ENCODE assay signal across 1 cellular context in the genomic region with DNA sequence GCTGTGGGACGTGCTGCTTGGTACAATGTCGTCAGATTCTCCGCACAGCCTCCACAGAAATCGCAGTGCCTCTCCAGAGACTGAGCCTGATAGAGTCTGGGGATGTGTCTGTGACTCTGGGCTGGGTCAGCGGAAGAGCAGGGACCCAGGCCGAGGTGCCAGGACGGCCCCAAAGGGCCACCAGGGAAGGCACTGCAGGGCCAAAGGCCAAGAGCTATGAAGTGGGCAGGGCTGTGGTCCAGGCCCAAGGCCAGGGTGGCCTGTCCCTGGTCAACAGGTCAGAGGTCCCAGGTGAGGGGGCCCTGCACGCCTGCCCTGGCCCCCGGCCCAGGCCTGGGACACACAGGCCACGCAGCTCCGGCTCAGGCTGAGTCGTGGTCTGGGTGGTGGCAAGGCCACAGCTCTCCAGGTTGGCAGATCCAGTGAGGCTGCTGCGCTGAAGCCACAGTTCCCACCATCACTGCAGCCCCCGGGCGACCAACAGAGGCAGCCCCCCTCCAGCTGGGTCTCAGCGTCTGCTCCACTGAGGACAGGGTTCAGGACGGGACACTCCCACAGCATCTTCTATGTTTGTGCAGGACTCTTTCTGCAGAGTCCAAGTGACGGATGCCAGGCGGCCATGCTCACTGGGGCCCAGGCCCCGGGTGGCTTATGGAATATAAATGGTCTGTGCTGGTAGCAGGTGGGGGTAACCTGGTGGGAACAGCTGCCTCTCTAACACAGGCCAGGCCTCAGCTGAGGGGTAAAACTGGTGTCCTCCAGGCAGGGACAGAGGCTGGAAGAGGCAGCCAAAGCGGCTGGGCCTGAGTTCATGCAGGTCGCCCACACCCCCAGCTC.
A peak's percentile ranks its signal among the peaks of the same experiment; 100 is the strongest.
TF ChIP-seq lines count a peak whose summit lies in the region.

No MANE protein-coding gene starts in this region.

TF ChIP-seq in HepG2, 621 proteins besides CTCF, POLR2A, EP300 and RAD21 (continued from another document and continues in another):
- TF ChIP-seq HNRNPL (IDR thresholded peaks at IDR 0.05; ENCODE audit: low read depth, low read length) (peak; percentile 84; the same call in 1 of the 2 replicates), BRD4 (CRISPR knock-in tag; IDR thresholded peaks at IDR 0.05) (0 out of 2 replicates have a peak, but pooled peaks have one; percentile 7), SALL2 (CRISPR knock-in tag; IDR thresholded peaks at IDR 0.05) (0 out of 2 replicates have a peak, but pooled peaks have one; percentile 33), RXRB (CRISPR knock-in tag; IDR thresholded peaks at IDR 0.05; ENCODE audit: borderline replicate concordance) (peak; percentile 55; the same call in 1 of the 2 replicates), ZFX (CRISPR knock-in tag; IDR thresholded peaks at IDR 0.05; ENCODE audit: low read depth) (peak; percentile 79), ZNF337 (CRISPR knock-in tag; IDR thresholded peaks at IDR 0.05; ENCODE audit: borderline replicate concordance, low read depth) (no peak), MYC (CRISPR knock-in tag; IDR thresholded peaks at IDR 0.05; ENCODE audit: borderline replicate concordance) (no peak), HNF4G (IDR thresholded peaks at IDR 0.05; ENCODE audit: borderline replicate concordance, low read depth, low read length) (peak; percentile 1; the same call in 1 of the 2 replicates), HNF4G (CRISPR knock-in tag; IDR thresholded peaks at IDR 0.05; ENCODE audit: borderline replicate concordance, low read depth) (peak; percentile 51; the same call in 1 of the 2 replicates), SP5 (CRISPR knock-in tag; IDR thresholded peaks at IDR 0.05; ENCODE audit: borderline replicate concordance, low read depth) (peak; percentile 85), ZSCAN21 (CRISPR knock-in tag; IDR thresholded peaks at IDR 0.05; ENCODE audit: borderline replicate concordance) (peak; percentile 77), FOXP4 (CRISPR knock-in tag; IDR thresholded peaks at IDR 0.05) (peak; percentile 38; the same call in 1 of the 2 replicates), ZC3H13 (CRISPR knock-in tag; IDR thresholded peaks at IDR 0.05) (peak; percentile 23; the same call in 1 of the 2 replicates), ZNF17 (CRISPR knock-in tag; IDR thresholded peaks at IDR 0.05) (no peak), NCOA2 (CRISPR knock-in tag; IDR thresholded peaks at IDR 0.05) (peak; percentile 61; the same call in 1 of the 2 replicates), ZBTB34 (CRISPR knock-in tag; IDR thresholded peaks at IDR 0.05) (0 out of 2 replicates have a peak, but pooled peaks have one; percentile 47), ZNF281 (CRISPR knock-in tag; IDR thresholded peaks at IDR 0.05; ENCODE audit: borderline replicate concordance) (peak; percentile 36; the same call in 1 of the 2 replicates), ZC3H4 (CRISPR knock-in tag; IDR thresholded peaks at IDR 0.05; ENCODE audit: borderline replicate concordance) (no peak), ZSCAN31 (CRISPR knock-in tag; IDR thresholded peaks at IDR 0.05; ENCODE audit: low read depth) (0 out of 2 replicates have a peak, but pooled peaks have one; percentile 28), TGIF2 (CRISPR knock-in tag; IDR thresholded peaks at IDR 0.05) (0 out of 2 replicates have a peak, but pooled peaks have one; percentile 22), MBD4 (IDR thresholded peaks at IDR 0.05; ENCODE audit: borderline replicate concordance, low read length) (no peak), SAP130 (CRISPR knock-in tag; IDR thresholded peaks at IDR 0.05; ENCODE audit: low read depth) (peak; percentile 21; the same call in 1 of the 2 replicates), GABPB1 (CRISPR knock-in tag; IDR thresholded peaks at IDR 0.05) (peak; percentile 40; the same call in 1 of the 2 replicates), HDAC2 (CRISPR knock-in tag; IDR thresholded peaks at IDR 0.05) (peak; percentile 52; the same call in 1 of the 2 replicates), EHMT2 (IDR thresholded peaks at IDR 0.05; ENCODE audit: borderline replicate concordance, low read depth, low read length) (no peak), TAF1 (CRISPR knock-in tag; IDR thresholded peaks at IDR 0.05) (0 out of 2 replicates have a peak, but pooled peaks have one; percentile 36), KDM6A (CRISPR knock-in tag; IDR thresholded peaks at IDR 0.05; ENCODE audit: low read depth) (0 out of 2 replicates have a peak, but pooled peaks have one; percentile 33), CBX2 (IDR thresholded peaks at IDR 0.05; ENCODE audit: low read depth, low read length) (no peak), CBX2 (CRISPR knock-in tag; IDR thresholded peaks at IDR 0.05; ENCODE audit: low read depth) (peak; percentile 80; the same call in 1 of the 2 replicates), LCORL (IDR thresholded peaks at IDR 0.05) (no peak), LCORL (CRISPR knock-in tag; IDR thresholded peaks at IDR 0.05) (peak; percentile 98), NR2F1 (CRISPR knock-in tag; IDR thresholded peaks at IDR 0.05) (peak; percentile 51 to 78; a peak in 2 of 4 replicates), ZNF235 (CRISPR knock-in tag; IDR thresholded peaks at IDR 0.05; ENCODE audit: borderline replicate concordance) (no peak), POLR2G (IDR thresholded peaks at IDR 0.05; ENCODE audit: low read depth, low read length) (no peak), ZNF354B (CRISPR knock-in tag; IDR thresholded peaks at IDR 0.05) (no peak), GZF1 (CRISPR knock-in tag; IDR thresholded peaks at IDR 0.05) (no peak), RFXAP (CRISPR knock-in tag; IDR thresholded peaks at IDR 0.05; ENCODE audit: borderline replicate concordance) (peak; percentile 61; the same call in 1 of the 2 replicates), HMG20A (CRISPR knock-in tag; IDR thresholded peaks at IDR 0.05; ENCODE audit: borderline replicate concordance) (no peak), MEIS1 (CRISPR knock-in tag; IDR thresholded peaks at IDR 0.05; ENCODE audit: borderline replicate concordance) (no peak), SUZ12 (IDR thresholded peaks at IDR 0.05; ENCODE audit: low read depth, low read length) (no peak), ZNF296 (CRISPR knock-in tag; conservative IDR thresholded peaks at IDR 0.05) (peak; percentile 90; the same call in 1 of the 2 replicates), NR2C2 (CRISPR knock-in tag; IDR thresholded peaks at IDR 0.05; ENCODE audit: borderline replicate concordance) (0 out of 2 replicates have a peak, but pooled peaks have one; percentile 52), ZNF572 (CRISPR knock-in tag; IDR thresholded peaks at IDR 0.05) (no peak), NR1H2 (CRISPR knock-in tag; IDR thresholded peaks at IDR 0.05; ENCODE audit: borderline replicate concordance, low read depth) (no peak), ZBTB7B (CRISPR knock-in tag; IDR thresholded peaks at IDR 0.05) (0 out of 2 replicates have a peak, but pooled peaks have one; percentile 74), ZNF558 (CRISPR knock-in tag; IDR thresholded peaks at IDR 0.05; ENCODE audit: borderline replicate concordance) (no peak), ZNF280D (CRISPR knock-in tag; IDR thresholded peaks at IDR 0.05) (0 out of 2 replicates have a peak, but pooled peaks have one; percentile 35), ZBTB38 (CRISPR knock-in tag; IDR thresholded peaks at IDR 0.05) (peak; percentile 75; the same call in 1 of the 2 replicates), BCL6 (CRISPR knock-in tag; IDR thresholded peaks at IDR 0.05) (peak; percentile 57), ZNF883 (CRISPR knock-in tag; IDR thresholded peaks at IDR 0.05; ENCODE audit: not compliant biosample characterization) (peak; percentile 39), RARA (CRISPR knock-in tag; IDR thresholded peaks at IDR 0.05) (peak; percentile 87), CBFB (CRISPR knock-in tag; IDR thresholded peaks at IDR 0.05) (peak; percentile 34; the same call in 1 of the 2 replicates)
- TF ChIP-seq, protein P1, sequence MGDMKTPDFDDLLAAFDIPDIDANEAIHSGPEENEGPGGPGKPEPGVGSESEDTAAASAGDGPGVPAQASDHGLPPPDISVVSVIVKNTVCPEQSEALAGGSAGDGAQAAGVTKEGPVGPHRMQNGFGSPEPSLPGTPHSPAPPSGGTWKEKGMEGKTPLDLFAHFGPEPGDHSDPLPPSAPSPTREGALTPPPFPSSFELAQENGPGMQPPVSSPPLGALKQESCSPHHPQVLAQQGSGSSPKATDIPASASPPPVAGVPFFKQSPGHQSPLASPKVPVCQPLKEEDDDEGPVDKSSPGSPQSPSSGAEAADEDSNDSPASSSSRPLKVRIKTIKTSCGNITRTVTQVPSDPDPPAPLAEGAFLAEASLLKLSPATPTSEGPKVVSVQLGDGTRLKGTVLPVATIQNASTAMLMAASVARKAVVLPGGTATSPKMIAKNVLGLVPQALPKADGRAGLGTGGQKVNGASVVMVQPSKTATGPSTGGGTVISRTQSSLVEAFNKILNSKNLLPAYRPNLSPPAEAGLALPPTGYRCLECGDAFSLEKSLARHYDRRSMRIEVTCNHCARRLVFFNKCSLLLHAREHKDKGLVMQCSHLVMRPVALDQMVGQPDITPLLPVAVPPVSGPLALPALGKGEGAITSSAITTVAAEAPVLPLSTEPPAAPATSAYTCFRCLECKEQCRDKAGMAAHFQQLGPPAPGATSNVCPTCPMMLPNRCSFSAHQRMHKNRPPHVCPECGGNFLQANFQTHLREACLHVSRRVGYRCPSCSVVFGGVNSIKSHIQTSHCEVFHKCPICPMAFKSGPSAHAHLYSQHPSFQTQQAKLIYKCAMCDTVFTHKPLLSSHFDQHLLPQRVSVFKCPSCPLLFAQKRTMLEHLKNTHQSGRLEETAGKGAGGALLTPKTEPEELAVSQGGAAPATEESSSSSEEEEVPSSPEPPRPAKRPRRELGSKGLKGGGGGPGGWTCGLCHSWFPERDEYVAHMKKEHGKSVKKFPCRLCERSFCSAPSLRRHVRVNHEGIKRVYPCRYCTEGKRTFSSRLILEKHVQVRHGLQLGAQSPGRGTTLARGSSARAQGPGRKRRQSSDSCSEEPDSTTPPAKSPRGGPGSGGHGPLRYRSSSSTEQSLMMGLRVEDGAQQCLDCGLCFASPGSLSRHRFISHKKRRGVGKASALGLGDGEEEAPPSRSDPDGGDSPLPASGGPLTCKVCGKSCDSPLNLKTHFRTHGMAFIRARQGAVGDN (CRISPR knock-in tag; IDR thresholded peaks at IDR 0.05), result peak; percentile 88
- TF ChIP-seq, protein P2, sequence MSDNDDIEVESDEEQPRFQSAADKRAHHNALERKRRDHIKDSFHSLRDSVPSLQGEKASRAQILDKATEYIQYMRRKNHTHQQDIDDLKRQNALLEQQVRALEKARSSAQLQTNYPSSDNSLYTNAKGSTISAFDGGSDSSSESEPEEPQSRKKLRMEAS (IDR thresholded peaks at IDR 0.05), result no peak
